Comparison of ENCODE assay signal across 8 cellular contexts in the genomic region with DNA sequence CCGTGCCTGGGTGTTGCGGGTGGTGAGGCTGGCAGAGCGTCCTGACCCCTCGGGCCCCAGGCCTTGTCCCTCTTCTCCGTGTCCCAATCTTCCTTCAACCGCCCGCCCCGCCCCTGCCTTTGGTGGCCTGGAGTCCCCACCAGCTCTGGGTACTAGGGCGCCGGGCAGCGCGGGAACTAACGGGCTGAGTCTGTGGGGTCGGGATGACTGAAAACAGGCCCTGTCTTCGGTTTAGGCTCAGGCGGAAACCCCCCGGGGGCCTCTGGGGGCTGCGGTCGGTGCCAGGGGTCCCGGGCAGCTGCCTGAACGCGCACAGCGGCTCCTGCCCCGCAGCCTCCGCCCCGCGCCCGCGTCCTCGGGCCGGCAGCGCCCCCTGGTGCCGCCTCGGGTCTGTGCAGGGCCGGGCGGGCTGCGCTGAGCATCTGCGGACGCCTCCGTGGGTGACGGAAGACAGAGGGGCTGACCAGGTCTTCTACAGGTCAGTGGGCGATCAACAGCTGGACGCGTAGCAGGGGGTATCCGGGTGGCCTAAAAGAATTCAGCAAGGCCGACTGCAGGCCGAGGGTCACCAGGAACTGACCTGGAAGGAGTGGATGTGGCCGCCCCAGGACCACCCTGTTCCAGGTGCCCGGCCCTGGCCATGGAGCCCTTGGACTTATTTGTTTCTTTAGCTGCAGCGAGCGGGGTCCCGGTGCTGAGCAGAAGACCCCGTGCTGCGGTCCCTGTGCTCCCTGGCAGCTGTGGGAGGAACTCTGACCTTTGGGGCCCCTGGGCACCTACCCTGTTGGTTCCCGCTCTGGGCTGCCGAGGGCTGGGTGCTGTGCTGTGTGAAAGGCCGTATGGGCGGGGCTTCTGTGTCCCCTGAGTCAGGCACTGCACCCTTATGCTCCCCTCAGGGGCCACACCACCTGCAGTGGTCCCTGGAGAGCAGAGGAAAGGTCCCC.
A peak's percentile ranks its signal among the peaks of the same experiment; 100 is the strongest.
DNase-seq lines count a peak whose midpoint lies in the region; ATAC-seq and TF ChIP-seq lines count a peak whose summit lies in the region.
"Not testable (repeated sequence)": the region's sequence is repeated elsewhere in the genome, so short reads cannot be mapped to it uniquely, and the experiment has no call there.

No MANE protein-coding gene starts in this region.

- TF ChIP-seq CTCF in GM13976 (IDR thresholded peaks at IDR 0.05; ENCODE audit: borderline replicate concordance, control extremely low read depth, extremely low read depth, insufficient read depth, missing control alignments) (peak; percentile 23), PC-9 (conservative IDR thresholded peaks at IDR 0.05) (peak; percentile 60), esophagus muscularis mucosa (IDR thresholded peaks at IDR 0.05) (peak; percentile 39 to 58 (median 43)), natural killer cell (IDR thresholded peaks at IDR 0.05) (peak; percentile 43), tibial artery (IDR thresholded peaks at IDR 0.05) (peak; percentile 44 to 47)

- POLR2A ChIA-PET in PC-9 (lab: Charles Lee; ENCODE audit: unreplicated experiment) = not testable (repeated sequence)

- in situ Hi-C loops in GM13976 (cut with MboI; ENCODE audit: low sequenced_read_pairs, unreplicated experiment) = not testable (repeated sequence)

- peak overlapping the region; percentile 55 for H3K27ac Mint-ChIP-seq in activated T-helper 2 cell treated with anti-CD3 and anti-CD28 coated beads, Interferon-gamma antibody, Interleukin-2, Interleukin-4, amounts not matched to agents 10 μg/mL and 5 μg/mL and 100 μg/mL, durations not matched to agents 14 hours and 24 hours and 36 hours
- H3K27ac Mint-ChIP-seq in natural killer cell = not testable (repeated sequence)

- intact Hi-C loops in PC-9 (cut with micrococcal nuclease; ENCODE audit: unreplicated experiment); activated T-helper 2 cell treated with anti-CD3 and anti-CD28 coated beads, Interferon-gamma antibody, Interleukin-2, Interleukin-4, amounts not matched to agents 10 μg/mL and 5 μg/mL and 100 μg/mL, durations not matched to agents 14 hours and 24 hours and 36 hours (cut with micrococcal nuclease); esophagus muscularis mucosa (cut with DNase I); tibial artery (cut with DNase I; ENCODE audit: low total_unique reads): not testable (repeated sequence)
- intact Hi-C loops in natural killer cell (cut with micrococcal nuclease) = loop anchor here (10.0 kb wide), 1 partner anchor 729 kb away; no protein-coding TSS in a partner anchor

- H3K9me3 Mint-ChIP-seq in activated T-helper 2 cell treated with anti-CD3 and anti-CD28 coated beads, Interferon-gamma antibody, Interleukin-2, Interleukin-4, amounts not matched to agents 10 μg/mL and 5 μg/mL and 100 μg/mL, durations not matched to agents 14 hours and 24 hours and 36 hours; natural killer cell: not testable (repeated sequence)

- H3K4me1 Mint-ChIP-seq in activated T-helper 2 cell treated with anti-CD3 and anti-CD28 coated beads, Interferon-gamma antibody, Interleukin-2, Interleukin-4, amounts not matched to agents 10 μg/mL and 5 μg/mL and 100 μg/mL, durations not matched to agents 14 hours and 24 hours and 36 hours (ENCODE audit: low read depth); natural killer cell: not testable (repeated sequence)

- H4K20me1 ChIP-seq in PC-9 (ENCODE audit: insufficient read depth) = not testable (repeated sequence)

- CTCF ChIA-PET in PC-9 (lab: Charles Lee) = interaction anchor here (1.0 kb wide), 1 partner anchor 480 kb away, joined by 3 read pairs; no protein-coding TSS in a partner anchor

- not testable (repeated sequence) for H3K4me1 ChIP-seq in PC-9 (replicated peaks; ENCODE audit: insufficient read depth)
- H3K4me1 ChIP-seq in esophagus muscularis mucosa (peaks cover 10 to 19% (median 15%) of the 10 kb centered on the region in 4 donors), tibial artery (peaks cover 0 to 12% (median 9%) of the 10 kb centered on the region in 4 donors)

- TF ChIP-seq POLR2A in esophagus muscularis mucosa (IDR thresholded peaks at IDR 0.05; ENCODE audit: low read depth) = not testable (repeated sequence)

- H3K27ac ChIP-seq in PC-9; esophagus muscularis mucosa (replicated peaks in 1 of 4); tibial artery: not testable (repeated sequence)

- H3K9me3 ChIP-seq in PC-9 (ENCODE audit: insufficient read depth, low read depth); esophagus muscularis mucosa; tibial artery: not testable (repeated sequence)

- not testable (repeated sequence) for H3K79me2 ChIP-seq in PC-9 (ENCODE audit: low read depth)

- not testable (repeated sequence) for H3K9me2 ChIP-seq in PC-9 (ENCODE audit: insufficient read depth)

- H3K36me3 Mint-ChIP-seq in activated T-helper 2 cell treated with anti-CD3 and anti-CD28 coated beads, Interferon-gamma antibody, Interleukin-2, Interleukin-4, amounts not matched to agents 10 μg/mL and 5 μg/mL and 100 μg/mL, durations not matched to agents 14 hours and 24 hours and 36 hours (ENCODE audit: low read depth); natural killer cell: not testable (repeated sequence)

- DNase-seq in GM13976 (ENCODE audit: low spot score); esophagus muscularis mucosa (ENCODE audit: extremely low spot score); tibial artery: not testable (repeated sequence)
- DNase-seq in PC-9 (peak; percentile 35 to 57), natural killer cell (peak; percentile 48)
- DNase-seq in activated T-helper 2 cell treated with anti-CD3 and anti-CD28 coated beads, Interferon-gamma antibody, Interleukin-2, Interleukin-4, amounts not matched to agents 10 μg/mL and 5 μg/mL and 100 μg/mL, durations not matched to agents 14 hours and 24 hours and 36 hours (ENCODE audit: low spot score) = peak; percentile 45

- not testable (repeated sequence) for H3K4me3 ChIP-seq in PC-9
- H3K4me3 ChIP-seq in esophagus muscularis mucosa = peak overlapping the region in 2 of 4 donors; percentile 12 to 36
- H3K4me3 ChIP-seq in tibial artery = peak overlapping the region in 1 of 2 donors; percentile 35

- not testable (repeated sequence) for H2AFZ ChIP-seq in PC-9

- H3K27me3 Mint-ChIP-seq in activated T-helper 2 cell treated with anti-CD3 and anti-CD28 coated beads, Interferon-gamma antibody, Interleukin-2, Interleukin-4, amounts not matched to agents 10 μg/mL and 5 μg/mL and 100 μg/mL, durations not matched to agents 14 hours and 24 hours and 36 hours (ENCODE audit: low read depth) = peaks cover 32% of the 10 kb centered on the region
- H3K27me3 Mint-ChIP-seq in natural killer cell (ENCODE audit: low read depth in 2 of 2) = peaks cover 34 to 50% of the 10 kb centered on the region in 2 donors

- not testable (repeated sequence) for H3K4me3 Mint-ChIP-seq in activated T-helper 2 cell treated with anti-CD3 and anti-CD28 coated beads, Interferon-gamma antibody, Interleukin-2, Interleukin-4, amounts not matched to agents 10 μg/mL and 5 μg/mL and 100 μg/mL, durations not matched to agents 14 hours and 24 hours and 36 hours (ENCODE audit: low read depth); natural killer cell

- 16% methylated on average over 15 of the region's 58 CpGs for WGBS in esophagus muscularis mucosa

- ATAC-seq in GM21786 (IDR thresholded peaks at IDR 0.05; ENCODE audit: unreplicated experiment) = peak; percentile 78
- ATAC-seq in HG03354 (IDR thresholded peaks at IDR 0.05; ENCODE audit: poor library complexity, severe bottlenecking, unreplicated experiment) = peak; percentile 89
- ATAC-seq in natural killer cell = peak; percentile 86 to 97 (median 96)

- H3F3A ChIP-seq in PC-9 (ENCODE audit: insufficient read depth, low read depth) = not testable (repeated sequence)

- H3K27me3 ChIP-seq in PC-9 (ENCODE audit: insufficient read depth, low read depth) (peaks cover 89% of the 10 kb centered on the region), esophagus muscularis mucosa (peaks cover 0 to 89% (median 15%) of the 10 kb centered on the region in 4 donors), tibial artery (peaks cover 0 to 72% of the 10 kb centered on the region in 2 donors)

- not testable (repeated sequence) for H3K36me3 ChIP-seq in PC-9 (ENCODE audit: low read depth); esophagus muscularis mucosa; tibial artery

- H3K4me2 ChIP-seq in PC-9 = not testable (repeated sequence)

- not testable (repeated sequence) for BruUV-seq in PC-9 (replicated peaks; lab: Mats Ljungman, UMichigan)

- not testable (repeated sequence) for TF ChIP-seq EP300 in esophagus muscularis mucosa (IDR thresholded peaks at IDR 0.05)
